In the genomic region with DNA sequence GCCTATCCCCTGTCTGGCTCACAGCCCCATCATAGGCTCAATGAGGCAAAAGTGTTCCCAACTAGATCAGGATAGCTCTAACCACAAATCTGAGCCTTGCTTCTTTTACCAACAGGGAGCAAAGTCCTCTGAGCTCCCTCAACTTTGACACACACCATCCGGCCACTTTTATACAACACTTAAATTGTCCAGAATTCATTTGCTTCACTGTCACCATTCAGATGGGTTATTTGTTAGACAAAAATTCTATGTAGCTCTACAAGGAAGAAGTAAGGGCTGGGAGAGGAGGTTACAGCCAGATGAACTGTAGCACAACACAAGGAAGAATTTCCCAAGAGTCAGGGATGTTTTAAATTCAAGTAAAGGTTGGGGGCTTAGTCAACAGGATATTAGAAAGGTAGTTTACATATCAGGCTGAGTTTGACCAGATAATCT, we compare ENCODE assay signal across 11 cellular contexts.
"Had no signal": no experiment of that assay in that cellular context is flagged by ENCODE, and none has a peak within 500 bp of the region (broad histone marks: within the 10 kb centered on the region; RNA-seq: fewer than 3 reads in every experiment).

No MANE protein-coding gene starts in this region.

- H3K27me3 Mint-ChIP-seq: activated B cell treated with CpG ODN at 0.5 μM for 24 hours; activated naive CD4-positive, alpha-beta T cell treated with anti-CD3 and anti-CD28 coated beads, Interleukin-2, amount 10 ng/mL, durations not matched to agents 7 days and 5 days had no signal

- H3K9me3 Mint-ChIP-seq: activated B cell treated with CpG ODN at 0.5 μM for 24 hours; activated CD4-positive, alpha-beta T cell treated with anti-CD3 and anti-CD28 coated beads, Interleukin-2, amount 10 ng/mL, durations not matched to agents 24 days and 14 days; activated naive CD4-positive, alpha-beta T cell treated with anti-CD3 and anti-CD28 coated beads, Interleukin-2, amount 10 ng/mL, durations not matched to agents 7 days and 5 days; activated T-helper 2 cell treated with anti-CD3 and anti-CD28 coated beads, Interferon-gamma antibody, Interleukin-2, Interleukin-4, amounts not matched to agents 10 μg/mL and 5 μg/mL and 100 μg/mL, durations not matched to agents 14 hours and 24 hours and 36 hours; stimulated activated naive B cell treated with anti-CD40 and anti-IgM and Interleukin-4, amounts not matched to agents 10 μg/mL and 1 μg/mL and 100 μg/mL, for 72 hours had no signal

- H3K36me3 Mint-ChIP-seq: stimulated activated naive B cell treated with anti-CD40 and anti-IgM and Interleukin-4, amounts not matched to agents 10 μg/mL and 1 μg/mL and 100 μg/mL, for 72 hours had no signal

- ATAC-seq: SK-N-SH treated with all-trans-retinoic acid at 6 μM for 48 hours; stimulated activated naive B cell treated with anti-CD40 and anti-IgM and Interleukin-4, amounts not matched to agents 10 μg/mL and 1 μg/mL and 100 μg/mL, for 72 hours had no signal

- H3K4me3 Mint-ChIP-seq: activated B cell treated with CpG ODN at 0.5 μM for 24 hours; activated CD4-positive, alpha-beta T cell treated with anti-CD3 and anti-CD28 coated beads, Interleukin-2, amount 10 ng/mL, durations not matched to agents 24 days and 14 days; activated naive CD4-positive, alpha-beta T cell treated with anti-CD3 and anti-CD28 coated beads, Interleukin-2, amount 10 ng/mL, durations not matched to agents 7 days and 5 days; stimulated activated naive B cell treated with anti-CD40 and anti-IgM and Interleukin-4, amounts not matched to agents 10 μg/mL and 1 μg/mL and 100 μg/mL, for 72 hours had no signal

- H3K4me1 Mint-ChIP-seq: activated B cell treated with CpG ODN at 0.5 μM for 24 hours had no signal

- DNase-seq: activated B cell treated with CpG ODN at 0.5 μM for 24 hours; activated CD4-positive, alpha-beta T cell treated with anti-CD3 and anti-CD28 coated beads, Interleukin-2, amount 10 ng/mL, durations not matched to agents 24 days and 14 days; activated CD8-positive, alpha-beta memory T cell treated with anti-CD3 and anti-CD28 coated beads for 24 hours; activated naive CD4-positive, alpha-beta T cell treated with anti-CD3 and anti-CD28 coated beads, Interleukin-2, amount 10 ng/mL, durations not matched to agents 7 days and 5 days; kidney glomerular epithelial cell; mammary epithelial cell; stimulated activated naive B cell treated with anti-CD40 and anti-IgM and Interleukin-4, amounts not matched to agents 10 μg/mL and 1 μg/mL and 100 μg/mL, for 72 hours; T-helper 2 cell; upper lobe of left lung had no signal

- H3K27ac Mint-ChIP-seq: activated B cell treated with CpG ODN at 0.5 μM for 24 hours; activated CD4-positive, alpha-beta T cell treated with anti-CD3 and anti-CD28 coated beads, Interleukin-2, amount 10 ng/mL, durations not matched to agents 24 days and 14 days; activated naive CD4-positive, alpha-beta T cell treated with anti-CD3 and anti-CD28 coated beads, Interleukin-2, amount 10 ng/mL, durations not matched to agents 7 days and 5 days; activated T-helper 2 cell treated with anti-CD3 and anti-CD28 coated beads, Interferon-gamma antibody, Interleukin-2, Interleukin-4, amounts not matched to agents 10 μg/mL and 5 μg/mL and 100 μg/mL, durations not matched to agents 14 hours and 24 hours and 36 hours; stimulated activated naive B cell treated with anti-CD40 and anti-IgM and Interleukin-4, amounts not matched to agents 10 μg/mL and 1 μg/mL and 100 μg/mL, for 72 hours had no signal
